ENCODE assay signal across 1 cellular context in the genomic region with DNA sequence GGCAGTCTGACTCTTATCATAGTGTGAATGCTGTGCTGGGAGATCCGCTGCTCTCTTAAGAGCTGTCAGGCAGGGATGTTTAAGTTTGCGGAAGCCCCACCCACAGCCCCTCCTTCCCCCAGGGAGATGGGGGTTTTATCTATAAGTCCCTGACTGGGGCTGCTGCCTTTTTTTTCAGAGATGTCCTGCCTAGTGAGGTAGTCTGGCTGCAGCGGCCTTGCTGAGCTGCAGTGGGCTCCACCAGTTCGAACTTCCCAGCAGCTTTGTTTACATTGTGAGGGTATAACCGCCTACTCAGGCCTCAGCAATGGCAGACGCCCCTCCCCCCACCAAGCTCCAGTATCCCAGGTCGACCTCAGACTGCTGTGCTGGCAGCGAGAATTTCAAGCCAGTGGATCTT.
TF ChIP-seq lines count a peak whose summit lies in the region.

No MANE protein-coding gene starts in this region.

TF ChIP-seq in GM23338, 12 proteins besides CTCF, POLR2A, EP300 and RAD21:
- TF ChIP-seq, protein P1, sequence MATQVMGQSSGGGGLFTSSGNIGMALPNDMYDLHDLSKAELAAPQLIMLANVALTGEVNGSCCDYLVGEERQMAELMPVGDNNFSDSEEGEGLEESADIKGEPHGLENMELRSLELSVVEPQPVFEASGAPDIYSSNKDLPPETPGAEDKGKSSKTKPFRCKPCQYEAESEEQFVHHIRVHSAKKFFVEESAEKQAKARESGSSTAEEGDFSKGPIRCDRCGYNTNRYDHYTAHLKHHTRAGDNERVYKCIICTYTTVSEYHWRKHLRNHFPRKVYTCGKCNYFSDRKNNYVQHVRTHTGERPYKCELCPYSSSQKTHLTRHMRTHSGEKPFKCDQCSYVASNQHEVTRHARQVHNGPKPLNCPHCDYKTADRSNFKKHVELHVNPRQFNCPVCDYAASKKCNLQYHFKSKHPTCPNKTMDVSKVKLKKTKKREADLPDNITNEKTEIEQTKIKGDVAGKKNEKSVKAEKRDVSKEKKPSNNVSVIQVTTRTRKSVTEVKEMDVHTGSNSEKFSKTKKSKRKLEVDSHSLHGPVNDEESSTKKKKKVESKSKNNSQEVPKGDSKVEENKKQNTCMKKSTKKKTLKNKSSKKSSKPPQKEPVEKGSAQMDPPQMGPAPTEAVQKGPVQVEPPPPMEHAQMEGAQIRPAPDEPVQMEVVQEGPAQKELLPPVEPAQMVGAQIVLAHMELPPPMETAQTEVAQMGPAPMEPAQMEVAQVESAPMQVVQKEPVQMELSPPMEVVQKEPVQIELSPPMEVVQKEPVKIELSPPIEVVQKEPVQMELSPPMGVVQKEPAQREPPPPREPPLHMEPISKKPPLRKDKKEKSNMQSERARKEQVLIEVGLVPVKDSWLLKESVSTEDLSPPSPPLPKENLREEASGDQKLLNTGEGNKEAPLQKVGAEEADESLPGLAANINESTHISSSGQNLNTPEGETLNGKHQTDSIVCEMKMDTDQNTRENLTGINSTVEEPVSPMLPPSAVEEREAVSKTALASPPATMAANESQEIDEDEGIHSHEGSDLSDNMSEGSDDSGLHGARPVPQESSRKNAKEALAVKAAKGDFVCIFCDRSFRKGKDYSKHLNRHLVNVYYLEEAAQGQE (IDR thresholded peaks at IDR 0.05; ENCODE audit: unreplicated experiment): no peak
- no peak for TF ChIP-seq ZNF114 (CRISPR knock-in tag; IDR thresholded peaks at IDR 0.05)
- TF ChIP-seq EZH2 (IDR thresholded peaks at IDR 0.05; ENCODE audit: low read depth, unreplicated experiment): no peak
- no peak for TF ChIP-seq ZNF331 (CRISPR knock-in tag; IDR thresholded peaks at IDR 0.05; ENCODE audit: low read depth)
- no peak for TF ChIP-seq STAT1 (IDR thresholded peaks at IDR 0.05; ENCODE audit: unreplicated experiment)
- no peak for TF ChIP-seq JUNB (IDR thresholded peaks at IDR 0.05; ENCODE audit: unreplicated experiment)
- no peak for TF ChIP-seq EZH2phosphoT487 (IDR thresholded peaks at IDR 0.05; ENCODE audit: unreplicated experiment)
- TF ChIP-seq, protein P2, sequence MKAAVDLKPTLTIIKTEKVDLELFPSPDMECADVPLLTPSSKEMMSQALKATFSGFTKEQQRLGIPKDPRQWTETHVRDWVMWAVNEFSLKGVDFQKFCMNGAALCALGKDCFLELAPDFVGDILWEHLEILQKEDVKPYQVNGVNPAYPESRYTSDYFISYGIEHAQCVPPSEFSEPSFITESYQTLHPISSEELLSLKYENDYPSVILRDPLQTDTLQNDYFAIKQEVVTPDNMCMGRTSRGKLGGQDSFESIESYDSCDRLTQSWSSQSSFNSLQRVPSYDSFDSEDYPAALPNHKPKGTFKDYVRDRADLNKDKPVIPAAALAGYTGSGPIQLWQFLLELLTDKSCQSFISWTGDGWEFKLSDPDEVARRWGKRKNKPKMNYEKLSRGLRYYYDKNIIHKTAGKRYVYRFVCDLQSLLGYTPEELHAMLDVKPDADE (IDR thresholded peaks at IDR 0.05): no peak
- TF ChIP-seq POLR2AphosphoS5 (IDR thresholded peaks at IDR 0.05; ENCODE audit: low read depth): no peak
- TF ChIP-seq CREB1 (CRISPR knock-in tag; IDR thresholded peaks at IDR 0.05; ENCODE audit: low read depth): no peak
- TF ChIP-seq NANOG (IDR thresholded peaks at IDR 0.05; ENCODE audit: borderline replicate concordance): no peak
- TF ChIP-seq, protein P3, sequence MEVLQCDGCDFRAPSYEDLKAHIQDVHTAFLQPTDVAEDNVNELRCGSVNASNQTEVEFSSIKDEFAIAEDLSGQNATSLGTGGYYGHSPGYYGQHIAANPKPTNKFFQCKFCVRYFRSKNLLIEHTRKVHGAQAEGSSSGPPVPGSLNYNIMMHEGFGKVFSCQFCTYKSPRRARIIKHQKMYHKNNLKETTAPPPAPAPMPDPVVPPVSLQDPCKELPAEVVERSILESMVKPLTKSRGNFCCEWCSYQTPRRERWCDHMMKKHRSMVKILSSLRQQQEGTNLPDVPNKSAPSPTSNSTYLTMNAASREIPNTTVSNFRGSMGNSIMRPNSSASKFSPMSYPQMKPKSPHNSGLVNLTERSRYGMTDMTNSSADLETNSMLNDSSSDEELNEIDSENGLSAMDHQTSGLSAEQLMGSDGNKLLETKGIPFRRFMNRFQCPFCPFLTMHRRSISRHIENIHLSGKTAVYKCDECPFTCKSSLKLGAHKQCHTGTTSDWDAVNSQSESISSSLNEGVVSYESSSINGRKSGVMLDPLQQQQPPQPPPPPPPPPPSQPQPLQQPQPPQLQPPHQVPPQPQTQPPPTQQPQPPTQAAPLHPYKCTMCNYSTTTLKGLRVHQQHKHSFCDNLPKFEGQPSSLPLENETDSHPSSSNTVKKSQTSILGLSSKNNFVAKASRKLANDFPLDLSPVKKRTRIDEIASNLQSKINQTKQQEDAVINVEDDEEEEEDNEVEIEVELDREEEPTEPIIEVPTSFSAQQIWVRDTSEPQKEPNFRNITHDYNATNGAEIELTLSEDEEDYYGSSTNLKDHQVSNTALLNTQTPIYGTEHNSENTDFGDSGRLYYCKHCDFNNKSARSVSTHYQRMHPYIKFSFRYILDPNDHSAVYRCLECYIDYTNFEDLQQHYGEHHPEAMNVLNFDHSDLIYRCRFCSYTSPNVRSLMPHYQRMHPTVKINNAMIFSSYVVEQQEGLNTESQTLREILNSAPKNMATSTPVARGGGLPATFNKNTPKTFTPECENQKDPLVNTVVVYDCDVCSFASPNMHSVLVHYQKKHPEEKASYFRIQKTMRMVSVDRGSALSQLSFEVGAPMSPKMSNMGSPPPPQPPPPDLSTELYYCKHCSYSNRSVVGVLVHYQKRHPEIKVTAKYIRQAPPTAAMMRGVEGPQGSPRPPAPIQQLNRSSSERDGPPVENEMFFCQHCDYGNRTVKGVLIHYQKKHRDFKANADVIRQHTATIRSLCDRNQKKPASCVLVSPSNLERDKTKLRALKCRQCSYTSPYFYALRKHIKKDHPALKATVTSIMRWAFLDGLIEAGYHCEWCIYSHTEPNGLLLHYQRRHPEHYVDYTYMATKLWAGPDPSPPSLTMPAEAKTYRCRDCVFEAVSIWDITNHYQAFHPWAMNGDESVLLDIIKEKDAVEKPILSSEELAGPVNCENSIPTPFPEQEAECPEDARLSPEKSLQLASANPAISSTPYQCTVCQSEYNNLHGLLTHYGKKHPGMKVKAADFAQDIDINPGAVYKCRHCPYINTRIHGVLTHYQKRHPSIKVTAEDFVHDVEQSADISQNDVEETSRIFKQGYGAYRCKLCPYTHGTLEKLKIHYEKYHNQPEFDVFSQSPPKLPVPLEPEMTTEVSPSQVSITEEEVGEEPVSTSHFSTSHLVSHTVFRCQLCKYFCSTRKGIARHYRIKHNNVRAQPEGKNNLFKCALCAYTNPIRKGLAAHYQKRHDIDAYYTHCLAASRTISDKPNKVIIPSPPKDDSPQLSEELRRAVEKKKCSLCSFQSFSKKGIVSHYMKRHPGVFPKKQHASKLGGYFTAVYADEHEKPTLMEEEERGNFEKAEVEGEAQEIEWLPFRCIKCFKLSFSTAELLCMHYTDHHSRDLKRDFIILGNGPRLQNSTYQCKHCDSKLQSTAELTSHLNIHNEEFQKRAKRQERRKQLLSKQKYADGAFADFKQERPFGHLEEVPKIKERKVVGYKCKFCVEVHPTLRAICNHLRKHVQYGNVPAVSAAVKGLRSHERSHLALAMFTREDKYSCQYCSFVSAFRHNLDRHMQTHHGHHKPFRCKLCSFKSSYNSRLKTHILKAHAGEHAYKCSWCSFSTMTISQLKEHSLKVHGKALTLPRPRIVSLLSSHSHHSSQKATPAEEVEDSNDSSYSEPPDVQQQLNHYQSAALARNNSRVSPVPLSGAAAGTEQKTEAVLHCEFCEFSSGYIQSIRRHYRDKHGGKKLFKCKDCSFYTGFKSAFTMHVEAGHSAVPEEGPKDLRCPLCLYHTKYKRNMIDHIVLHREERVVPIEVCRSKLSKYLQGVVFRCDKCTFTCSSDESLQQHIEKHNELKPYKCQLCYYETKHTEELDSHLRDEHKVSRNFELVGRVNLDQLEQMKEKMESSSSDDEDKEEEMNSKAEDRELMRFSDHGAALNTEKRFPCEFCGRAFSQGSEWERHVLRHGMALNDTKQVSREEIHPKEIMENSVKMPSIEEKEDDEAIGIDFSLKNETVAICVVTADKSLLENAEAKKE (CRISPR knock-in tag; IDR thresholded peaks at IDR 0.05): no peak
